Comparison of ENCODE assay signal across 1 cellular context in genomic region chr1:218686258-218686657, GRCh38.
TF ChIP-seq lines count a peak whose summit lies in the region.

No MANE protein-coding gene starts in this region.

TF ChIP-seq in HepG2, 621 proteins besides CTCF, POLR2A, EP300 and RAD21 (continued from another document):
- TF ChIP-seq KIAA2018 (CRISPR knock-in tag; IDR thresholded peaks at IDR 0.05; ENCODE audit: borderline replicate concordance) (no peak), TEAD2 (CRISPR knock-in tag; IDR thresholded peaks at IDR 0.05) (no peak), MIER3 (CRISPR knock-in tag; IDR thresholded peaks at IDR 0.05; ENCODE audit: borderline replicate concordance) (no peak), ZSCAN21 (CRISPR knock-in tag; IDR thresholded peaks at IDR 0.05; ENCODE audit: borderline replicate concordance) (no peak), ZNF431 (CRISPR knock-in tag; IDR thresholded peaks at IDR 0.05; ENCODE audit: borderline replicate concordance, low read depth) (no peak)
- TF ChIP-seq, protein P1, sequence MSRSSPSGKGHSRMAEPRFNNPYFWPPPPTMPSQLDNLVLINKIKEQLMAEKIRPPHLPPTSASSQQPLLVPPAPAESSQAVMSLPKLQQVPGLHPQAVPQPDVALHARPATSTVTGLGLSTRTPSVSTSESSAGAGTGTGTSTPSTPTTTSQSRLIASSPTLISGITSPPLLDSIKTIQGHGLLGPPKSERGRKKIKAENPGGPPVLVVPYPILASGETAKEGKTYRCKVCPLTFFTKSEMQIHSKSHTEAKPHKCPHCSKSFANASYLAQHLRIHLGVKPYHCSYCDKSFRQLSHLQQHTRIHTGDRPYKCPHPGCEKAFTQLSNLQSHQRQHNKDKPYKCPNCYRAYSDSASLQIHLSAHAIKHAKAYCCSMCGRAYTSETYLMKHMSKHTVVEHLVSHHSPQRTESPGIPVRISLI (CRISPR knock-in tag; IDR thresholded peaks at IDR 0.05; ENCODE audit: borderline replicate concordance) = no peak
